8 cellular contexts compared by ENCODE assay signal in genomic region chr14:89013098-89013504, GRCh38.
A peak's percentile ranks its signal among the peaks of the same experiment; 100 is the strongest.
DNase-seq lines count a peak whose midpoint lies in the region; ATAC-seq and TF ChIP-seq lines count a peak whose summit lies in the region.

No MANE protein-coding gene starts in this region.

- H3K36me3 Mint-ChIP-seq in T-helper 17 cell (ENCODE audit: low read depth) = peaks cover 2% of the 10 kb centered on the region
- no peaks in the 10 kb centered on the region for H3K36me3 Mint-ChIP-seq in endothelial cell (ENCODE audit: low read depth, unreplicated experiment)

- H3K27me3 ChIP-seq in H7 (ENCODE audit: control insufficient read depth, insufficient read depth, low read length) (no peaks in the 10 kb centered on the region), RWPE2 (ENCODE audit: insufficient read depth, poor library complexity, severe bottlenecking) (no peaks in the 10 kb centered on the region)

- H3K9me3 ChIP-seq in RWPE2 (ENCODE audit: severe bottlenecking) (no peaks in the 10 kb centered on the region), T-helper 17 cell (ENCODE audit: control insufficient read depth, low read length, poor library complexity, severe bottlenecking) (no peaks in the 10 kb centered on the region)

- H3K4me1 Mint-ChIP-seq in T-helper 17 cell (no peaks in the 10 kb centered on the region), endothelial cell (ENCODE audit: unreplicated experiment) (peaks cover 3% of the 10 kb centered on the region)

- no peak overlapping the region for H3K27ac ChIP-seq in RWPE2 (ENCODE audit: poor library complexity, severe bottlenecking)

- ATAC-seq in RWPE2 (ENCODE audit: low read depth) (peak; percentile 75), T-helper 17 cell (no peak)

- H3K27ac Mint-ChIP-seq in T-helper 17 cell (no peak overlapping the region), endothelial cell (ENCODE audit: unreplicated experiment) (no peak overlapping the region)

- DNase-seq in AG09319 (ENCODE audit: extremely low read depth, low read depth) (no peak), H7 (peak; percentile 68), RWPE2 (ENCODE audit: low spot score) (no peak), glomerular visceral epithelial cell (ENCODE audit: extremely low spot score) (peak; percentile 52), T-helper 17 cell (no peak), NCI-H2081 treated with DMSO at 0.1 percent for 48 hours (lab: John Stamatoyannopoulos, UW) (no peak), SIG-M5 treated with dmso at 0.1 percent for 504 hours (lab: John Stamatoyannopoulos, UW; ENCODE audit: unreplicated experiment) (no peak), endothelial cell (ENCODE audit: low spot score) (no peak)

- no peaks in the 10 kb centered on the region for H3K4me1 ChIP-seq in RWPE2 (ENCODE audit: insufficient read depth, poor library complexity, severe bottlenecking)

- no peaks in the 10 kb centered on the region for H3K9me3 Mint-ChIP-seq in endothelial cell (ENCODE audit: unreplicated experiment)

- H3K4me3 ChIP-seq in H7 (ENCODE audit: insufficient read depth, low read depth, low read length) = no peak overlapping the region
- no peak overlapping the region for H3K4me3 ChIP-seq in RWPE2 (ENCODE audit: severe bottlenecking)

- H3K4me3 Mint-ChIP-seq in T-helper 17 cell (no peak overlapping the region), endothelial cell (ENCODE audit: unreplicated experiment) (no peak overlapping the region)

- peak; percentile 2 for TF ChIP-seq CTCF in AG09319 (IDR thresholded peaks at IDR 0.05; ENCODE audit: low read depth, low read length)
- TF ChIP-seq CTCF in RWPE2 (IDR thresholded peaks at IDR 0.05; ENCODE audit: poor library complexity, severe bottlenecking) = peak; percentile 67
- no peak for TF ChIP-seq CTCF in endothelial cell (IDR thresholded peaks at IDR 0.05; ENCODE audit: unreplicated experiment)

- H3K27me3 Mint-ChIP-seq in T-helper 17 cell (peaks cover 53% of the 10 kb centered on the region), endothelial cell (ENCODE audit: unreplicated experiment) (peaks cover 2% of the 10 kb centered on the region)

- H3K36me3 ChIP-seq in H7 (replicated peaks; ENCODE audit: control insufficient read depth, insufficient read depth, low read length) (no peaks in the 10 kb centered on the region), RWPE2 (ENCODE audit: low read depth) (no peaks in the 10 kb centered on the region)

Comparison
In these comparisons a context has a peak if more than half of its experiments do, and no peak if none do; other contexts are left out.
1. DNase-seq: peak in H7 (single experiment) and glomerular visceral epithelial cell (single experiment); none in AG09319 (single experiment), RWPE2 (single experiment), T-helper 17 cell (0 of 3), NCI-H2081 treated with DMSO at 0.1 percent for 48 hours (single experiment), SIG-M5 treated with dmso at 0.1 percent for 504 hours (single experiment) and endothelial cell (single experiment).